In the genomic region with DNA sequence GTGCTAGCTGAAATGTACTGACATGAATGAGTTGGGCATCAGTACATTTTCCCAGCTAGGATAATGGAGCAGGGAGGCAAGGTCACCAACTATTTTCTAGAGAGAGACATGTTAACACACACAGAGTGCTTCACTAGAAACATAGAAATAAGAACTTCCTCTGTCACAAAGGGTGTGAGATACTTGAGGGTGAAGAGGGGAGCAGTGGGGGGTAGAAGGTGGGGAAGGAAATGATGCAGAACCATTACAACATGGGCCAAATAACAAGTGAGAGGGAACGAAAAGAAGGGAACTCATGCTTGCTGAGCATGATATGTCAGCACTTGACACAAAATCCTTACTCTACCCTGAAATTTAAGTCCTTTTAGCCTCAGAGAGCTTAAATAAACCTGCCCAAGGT, we compare ENCODE assay signal across 16 cellular contexts.
DNase-seq lines count a peak whose midpoint lies in the region; ATAC-seq, FAIRE-seq and TF ChIP-seq lines count a peak whose summit lies in the region.
"Had no signal": no experiment of that assay in that cellular context is flagged by ENCODE, and none has a peak within 500 bp of the region (broad histone marks: within the 10 kb centered on the region; RNA-seq: fewer than 3 reads in every experiment).

No MANE protein-coding gene starts in this region.

- ATAC-seq in Right ventricle myocardium inferior (peak; percentile 43), gastroesophageal sphincter (peak; percentile 47), upper lobe of left lung (ENCODE audit: low FRiP score in 2 of 2) (peak; percentile 77 to 85), HG03469 (IDR thresholded peaks at IDR 0.05; ENCODE audit: unreplicated experiment) (no peak), HG03135 (IDR thresholded peaks at IDR 0.05; ENCODE audit: unreplicated experiment) (no peak)
- ATAC-seq: A549; activated CD4-positive, CD25-positive, alpha-beta regulatory T cell treated with anti-CD3 and anti-CD28 coated beads, Interleukin-2, amount 50 U/mL, for 24 hours; T-cell had no signal

- no peak for DNase-seq in Right ventricle myocardium inferior (ENCODE audit: missing footprints)
- no peak for DNase-seq in left ventricle myocardium inferior
- DNase-seq in MV-4-11 (lab: John Stamatoyannopoulos, UW), result peak; percentile 72
- DNase-seq in upper lobe of left lung, result no peak
- no peak for DNase-seq in urothelium cell line (ENCODE audit: low spot score)
- DNase-seq: NCI-H2171; NK-92 treated with Interleukin-12 subunit alpha and Interleukin-12 subunit beta, amount 100 ng/mL, for 24 hours; T-cell had no signal

- H3K27me3 ChIP-seq in left ventricle myocardium inferior (ENCODE audit: low read depth), result no peaks in the 10 kb centered on the region
- no peaks in the 10 kb centered on the region for H3K27me3 ChIP-seq in gastroesophageal sphincter
- H3K27me3 ChIP-seq in upper lobe of left lung, result no peaks in the 10 kb centered on the region
- H3K27me3 ChIP-seq: suprapubic skin had no signal

- H3K27ac ChIP-seq in left ventricle myocardium inferior (replicated peaks) (no peak overlapping the region), gastroesophageal sphincter (peak overlapping the region in 1 of 4 donors; percentile 10), upper lobe of left lung (peak overlapping the region; percentile 25 to 79 (median 58))
- H3K27ac ChIP-seq: A549, epithelial cell of prostate, suprapubic skin had no signal

- 71 to 91% methylated on average over 1 of the region's 1 CpG for WGBS in gastroesophageal sphincter (ENCODE audit: low coverage in 1 of 2), 2 donors
- WGBS in upper lobe of left lung, 2 donors, result 35 to 69% methylated on average over 1 of the region's 1 CpG

- TF ChIP-seq POLR2A in gastroesophageal sphincter (IDR thresholded peaks at IDR 0.05) (no peak), upper lobe of left lung (IDR thresholded peaks at IDR 0.05) (no peak)

- H3K4me1 ChIP-seq in left ventricle myocardium inferior (peaks cover 21% of the 10 kb centered on the region), gastroesophageal sphincter (peaks cover 0 to 11% (median 5%) of the 10 kb centered on the region in 3 donors), upper lobe of left lung (peaks cover 0 to 34% (median 24%) of the 10 kb centered on the region in 4 donors)

- H3K9me3 ChIP-seq in left ventricle myocardium inferior (replicated peaks) (no peaks in the 10 kb centered on the region), gastroesophageal sphincter (no peaks in the 10 kb centered on the region), upper lobe of left lung (no peaks in the 10 kb centered on the region)
- H3K9me3 ChIP-seq: A549, suprapubic skin had no signal

- intact Hi-C loops in Right ventricle myocardium inferior (cut with DNase I) (no loop called here), left ventricle myocardium inferior (cut with micrococcal nuclease) (no loop called here)

- no peak for TF ChIP-seq EP300 in gastroesophageal sphincter (IDR thresholded peaks at IDR 0.05)
- no peak for TF ChIP-seq EP300 in upper lobe of left lung (IDR thresholded peaks at IDR 0.05)

- H3K36me3 ChIP-seq in left ventricle myocardium inferior (no peaks in the 10 kb centered on the region), gastroesophageal sphincter (no peaks in the 10 kb centered on the region), upper lobe of left lung (no peaks in the 10 kb centered on the region)
- H3K36me3 ChIP-seq: suprapubic skin had no signal

- FAIRE-seq in urothelium cell line (lab: Jason Lieb, UNC), result no peak
- FAIRE-seq: A549, H1 had no signal

- TF ChIP-seq CTCF in left ventricle myocardium inferior (IDR thresholded peaks at IDR 0.05; ENCODE audit: borderline replicate concordance) (no peak), gastroesophageal sphincter (IDR thresholded peaks at IDR 0.05) (no peak), upper lobe of left lung (IDR thresholded peaks at IDR 0.05) (no peak)

- H3K4me3 ChIP-seq in left ventricle myocardium inferior (no peak overlapping the region), gastroesophageal sphincter (no peak overlapping the region), upper lobe of left lung (no peak overlapping the region)
- H3K4me3 ChIP-seq: A549, suprapubic skin had no signal

Comparison
In these comparisons a context has a peak if more than half of its experiments do, and no peak if none do; other contexts are left out.
1. ATAC-seq: peak in Right ventricle myocardium inferior (single experiment), gastroesophageal sphincter (single experiment) and upper lobe of left lung (2 of 2); none in HG03469 (single experiment) and HG03135 (single experiment).